Comparison of ENCODE assay signal across 8 cellular contexts in the genomic region with DNA sequence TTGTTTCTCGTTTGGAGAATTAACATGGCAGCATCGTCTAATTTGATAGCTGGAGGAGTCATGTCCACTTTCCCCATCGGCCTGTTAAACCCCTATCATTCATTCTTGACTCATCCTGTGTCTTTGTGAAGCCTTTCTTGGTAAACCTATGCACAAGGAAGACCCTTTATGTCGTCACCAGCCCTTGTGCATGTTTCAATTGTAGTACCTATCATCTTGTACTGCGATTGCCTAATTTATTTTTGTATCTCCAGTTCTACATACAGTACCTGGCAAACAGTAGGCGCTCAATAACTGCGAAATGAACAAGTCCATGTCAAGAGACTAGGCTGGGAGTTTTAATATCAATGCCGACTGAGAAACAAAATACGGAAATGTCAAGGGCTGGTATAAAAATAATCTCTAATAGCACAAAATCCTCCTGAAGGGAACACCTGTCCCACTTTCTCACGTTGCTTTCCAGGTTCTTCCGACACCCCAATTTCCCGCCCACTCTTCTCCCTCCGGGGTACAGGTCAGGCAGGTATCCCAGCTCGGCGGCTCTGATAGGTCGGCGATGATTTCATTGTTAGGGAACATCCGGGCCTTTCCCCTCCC. TPM values are rescaled to one million over a fixed set of nuclear protein-coding genes. Genes with fewer than 3 reads are reported as not detected.
DNase-seq lines count a peak whose midpoint lies in the region; ATAC-seq and TF ChIP-seq lines count a peak whose summit lies in the region.

No MANE protein-coding gene starts in this region.

- ATAC-seq in lower lobe of right lung (no peak), upper lobe of right lung (no peak), GM18502 (IDR thresholded peaks at IDR 0.05; ENCODE audit: poor library complexity, unreplicated experiment) (no peak), HG02884 (IDR thresholded peaks at IDR 0.05; ENCODE audit: unreplicated experiment) (no peak), HG02798 (IDR thresholded peaks at IDR 0.05; ENCODE audit: poor library complexity, unreplicated experiment) (no peak)

- peaks cover 14% of the 10 kb centered on the region for H3K36me3 Mint-ChIP-seq in activated naive CD4-positive, alpha-beta T cell treated with anti-CD3 and anti-CD28 coated beads, Interleukin-2, amount 10 ng/mL, durations not matched to agents 7 days and 5 days

- intact Hi-C loops in ascending aorta (cut with DNase I): loop anchor here (5.0 to 10.0 kb wide), 2 partner anchors 127 to 840 kb away; a partner anchor contains a TSS
- intact Hi-C loops in lower lobe of right lung (cut with DNase I): no loop called here
- intact Hi-C loops in upper lobe of right lung (cut with DNase I): no loop called here

- H3K4me1 ChIP-seq in ascending aorta (peaks cover 0 to 9% of the 10 kb centered on the region in 2 donors), lower lobe of right lung (peaks cover 19% of the 10 kb centered on the region), upper lobe of right lung (peaks cover 12% of the 10 kb centered on the region)

- H3K27ac Mint-ChIP-seq in activated naive CD4-positive, alpha-beta T cell treated with anti-CD3 and anti-CD28 coated beads, Interleukin-2, amount 10 ng/mL, durations not matched to agents 7 days and 5 days: peak overlapping the region; percentile 100

- no peaks in the 10 kb centered on the region for H3K36me3 ChIP-seq in ascending aorta
- H3K36me3 ChIP-seq in lower lobe of right lung: no peaks in the 10 kb centered on the region
- no peaks in the 10 kb centered on the region for H3K36me3 ChIP-seq in upper lobe of right lung

- CTCF ChIA-PET in activated naive CD4-positive, alpha-beta T cell treated with anti-CD3 and anti-CD28 coated beads, Interleukin-2, amount 10 ng/mL, durations not matched to agents 7 days and 5 days (lab: Charles Lee): interaction anchor here (1.5 kb wide), 1 partner anchor 123 kb away, joined by 3 read pairs; no protein-coding TSS in a partner anchor

- H3K4me3 ChIP-seq in ascending aorta: peak overlapping the region; percentile 57 to 76
- H3K4me3 ChIP-seq in lower lobe of right lung: peak overlapping the region; percentile 63
- H3K4me3 ChIP-seq in upper lobe of right lung: peak overlapping the region; percentile 63

- peak overlapping the region; percentile 100 for H3K4me3 Mint-ChIP-seq in activated naive CD4-positive, alpha-beta T cell treated with anti-CD3 and anti-CD28 coated beads, Interleukin-2, amount 10 ng/mL, durations not matched to agents 7 days and 5 days

- TF ChIP-seq CTCF in ascending aorta (IDR thresholded peaks at IDR 0.05) (no peak), lower lobe of right lung (IDR thresholded peaks at IDR 0.05) (no peak), upper lobe of right lung (IDR thresholded peaks at IDR 0.05) (no peak)

- peak overlapping the region; percentile 95 to 98 for H3K27ac ChIP-seq in ascending aorta
- H3K27ac ChIP-seq in lower lobe of right lung: peak overlapping the region; percentile 94
- peak overlapping the region; percentile 99 for H3K27ac ChIP-seq in upper lobe of right lung

- H3K27me3 ChIP-seq in ascending aorta (no peaks in the 10 kb centered on the region), lower lobe of right lung (ENCODE audit: low read depth) (no peaks in the 10 kb centered on the region), upper lobe of right lung (no peaks in the 10 kb centered on the region)

- H3K9me3 Mint-ChIP-seq in activated naive CD4-positive, alpha-beta T cell treated with anti-CD3 and anti-CD28 coated beads, Interleukin-2, amount 10 ng/mL, durations not matched to agents 7 days and 5 days: peaks cover 6% of the 10 kb centered on the region

- no peak for DNase-seq in activated naive CD4-positive, alpha-beta T cell treated with anti-CD3 and anti-CD28 coated beads, Interleukin-2, amount 10 ng/mL, durations not matched to agents 7 days and 5 days
- no peak for DNase-seq in activated naive CD4-positive, alpha-beta T cell treated with anti-CD3 and anti-CD28 coated beads, Interleukin-2, amount 50 U/mL, for 16 hours
- DNase-seq in ascending aorta (ENCODE audit: low spot score in 2 of 2) (no peak), lower lobe of right lung (no peak), upper lobe of right lung (no peak)

- peaks cover 28% of the 10 kb centered on the region for H3K4me1 Mint-ChIP-seq in activated naive CD4-positive, alpha-beta T cell treated with anti-CD3 and anti-CD28 coated beads, Interleukin-2, amount 10 ng/mL, durations not matched to agents 7 days and 5 days

- peaks cover 3% of the 10 kb centered on the region for H3K27me3 Mint-ChIP-seq in activated naive CD4-positive, alpha-beta T cell treated with anti-CD3 and anti-CD28 coated beads, Interleukin-2, amount 10 ng/mL, durations not matched to agents 7 days and 5 days

- H3K9me3 ChIP-seq in ascending aorta (no peaks in the 10 kb centered on the region), lower lobe of right lung (peaks cover 6% of the 10 kb centered on the region), upper lobe of right lung (no peaks in the 10 kb centered on the region)

RNA-seq across cellular contexts. Expression of a gene that starts 1.3 kb away (rescaled TPM):
- total RNA-seq in ascending aorta (27.9 TPM), lower lobe of right lung (51.7 TPM), upper lobe of right lung (45.8 TPM)
